Comparison of ENCODE assay signal across 15 cellular contexts in genomic region chr9:134541373-134541747, GRCh38.
DNase-seq lines count a peak whose midpoint lies in the region; ATAC-seq and TF ChIP-seq lines count a peak whose summit lies in the region.
"Had no signal": no experiment of that assay in that cellular context is flagged by ENCODE, and none has a peak within 500 bp of the region (broad histone marks: within the 10 kb centered on the region; RNA-seq: fewer than 3 reads in every experiment).

No MANE protein-coding gene starts in this region.

- ATAC-seq in Right ventricle myocardium superior (ENCODE audit: poor library complexity) (no peak), Right ventricle myocardium inferior (no peak), lower lobe of right lung (no peak)
- ATAC-seq: CD8-positive, alpha-beta T cell had no signal

- DNase-seq in Right ventricle myocardium superior = peak; percentile 8
- no peak for DNase-seq in Right ventricle myocardium inferior (ENCODE audit: missing footprints)
- peak; percentile 23 for DNase-seq in lower lobe of right lung
- peak; percentile 75 for DNase-seq in osteoblast (ENCODE audit: insufficient read length, low spot score, missing footprints)
- DNase-seq in HAP-1 (ENCODE audit: low spot score in 2 of 2) = no peak
- no peak for DNase-seq in activated CD4-positive, alpha-beta T cell treated with anti-CD3 and anti-CD28 coated beads for 48 hours
- DNase-seq in OCI-LY7 (ENCODE audit: low spot score) = no peak
- DNase-seq: CD8-positive, alpha-beta T cell; COR-L47; DMS153; DND-41; GDM1; GOT3; H9 had no signal

- no peak for TF ChIP-seq CTCF in lower lobe of right lung (IDR thresholded peaks at IDR 0.05)
- TF ChIP-seq CTCF in osteoblast (IDR thresholded peaks at IDR 0.05; ENCODE audit: extremely low read depth, low read depth, low read length) = no peak
- TF ChIP-seq CTCF in OCI-LY7 (conservative IDR thresholded peaks at IDR 0.05; ENCODE audit: low read length) = no peak

- no TSS peak for BruUV-seq in OCI-LY7 (replicated peaks; lab: Mats Ljungman, UMichigan)

- CTCF ChIA-PET in OCI-LY7 (lab: Charles Lee; ENCODE audit: unreplicated experiment) = no interaction called here

- no peaks in the 10 kb centered on the region for H3K9me2 ChIP-seq in OCI-LY7 (ENCODE audit: insufficient read depth, low read length)

- H2AFZ ChIP-seq in osteoblast (ENCODE audit: low read length) = no peak overlapping the region
- no peak overlapping the region for H2AFZ ChIP-seq in OCI-LY7 (ENCODE audit: low read length)

- H4K20me1 ChIP-seq in osteoblast (ENCODE audit: insufficient read depth, low read length) (no peaks in the 10 kb centered on the region), OCI-LY7 (ENCODE audit: insufficient read depth, low read length) (no peaks in the 10 kb centered on the region)

- no peaks in the 10 kb centered on the region for H3K4me1 ChIP-seq in lower lobe of right lung
- peaks cover 12% of the 10 kb centered on the region for H3K4me1 ChIP-seq in osteoblast (ENCODE audit: insufficient read depth, low read length)
- H3K4me1 ChIP-seq in HAP-1 = no peaks in the 10 kb centered on the region
- H3K4me1 ChIP-seq in OCI-LY7 (ENCODE audit: insufficient read depth, low read length, poor library complexity, severe bottlenecking) = no peaks in the 10 kb centered on the region

- H3K9me3 ChIP-seq in lower lobe of right lung (no peaks in the 10 kb centered on the region), osteoblast (ENCODE audit: low read depth, low read length) (no peaks in the 10 kb centered on the region), HAP-1 (no peaks in the 10 kb centered on the region), OCI-LY7 (ENCODE audit: low read length) (no peaks in the 10 kb centered on the region)

- peaks cover 3% of the 10 kb centered on the region for H3K27me3 ChIP-seq in lower lobe of right lung (ENCODE audit: low read depth)
- H3K27me3 ChIP-seq in osteoblast (ENCODE audit: insufficient read depth, low read length) = no peaks in the 10 kb centered on the region
- H3K27me3 ChIP-seq in HAP-1 (ENCODE audit: low read depth) = no peaks in the 10 kb centered on the region

- H3K4me3 ChIP-seq in lower lobe of right lung (no peak overlapping the region), osteoblast (ENCODE audit: insufficient read depth, low read length) (no peak overlapping the region), HAP-1 (no peak overlapping the region), OCI-LY7 (ENCODE audit: low read depth, low read length, poor library complexity, severe bottlenecking) (no peak overlapping the region)

- H3K4me2 ChIP-seq in osteoblast (ENCODE audit: insufficient read depth, low read length) (no peak overlapping the region), OCI-LY7 (ENCODE audit: low read length) (no peak overlapping the region)

- H3K36me3 ChIP-seq in lower lobe of right lung = no peaks in the 10 kb centered on the region
- no peaks in the 10 kb centered on the region for H3K36me3 ChIP-seq in osteoblast (ENCODE audit: insufficient read depth, low read length)
- H3K36me3 ChIP-seq in HAP-1 (replicated peaks) = no peaks in the 10 kb centered on the region
- H3K36me3 ChIP-seq in OCI-LY7 (ENCODE audit: insufficient read depth, low read length) = no peaks in the 10 kb centered on the region

- intact Hi-C loops in Right ventricle myocardium superior (cut with DNase I) = no loop called here
- intact Hi-C loops in Right ventricle myocardium inferior (cut with DNase I) = no loop called here
- intact Hi-C loops in lower lobe of right lung (cut with DNase I) = no loop called here
- intact Hi-C loops in OCI-LY7 (cut with micrococcal nuclease; ENCODE audit: unreplicated experiment) = no loop called here

- H3K79me2 ChIP-seq in osteoblast (ENCODE audit: insufficient read depth, low read length) (no peaks in the 10 kb centered on the region), OCI-LY7 (ENCODE audit: insufficient read depth, low read depth, low read length) (no peaks in the 10 kb centered on the region)

- POLR2A ChIA-PET in OCI-LY7 (lab: Charles Lee) = no interaction called here

- H3K27ac ChIP-seq in lower lobe of right lung (no peak overlapping the region), osteoblast (ENCODE audit: low read depth, low read length) (no peak overlapping the region), OCI-LY7 (ENCODE audit: low read depth, low read length, poor library complexity, severe bottlenecking) (no peak overlapping the region)
- H3K27ac ChIP-seq: 22Rv1 had no signal

- in situ Hi-C loops in HAP-1 (cut with MboI; ENCODE audit: low sequenced_read_pairs) = no loop called here

Comparison
In these comparisons a context has a peak if more than half of its experiments do, and no peak if none do; other contexts are left out.
1. DNase-seq: peak in Right ventricle myocardium superior (single experiment), lower lobe of right lung (single experiment) and osteoblast (single experiment); none in Right ventricle myocardium inferior (single experiment), HAP-1 (0 of 2), activated CD4-positive, alpha-beta T cell treated with anti-CD3 and anti-CD28 coated beads for 48 hours (single experiment) and OCI-LY7 (single experiment).